9 cellular contexts compared by ENCODE assay signal in the genomic region with DNA sequence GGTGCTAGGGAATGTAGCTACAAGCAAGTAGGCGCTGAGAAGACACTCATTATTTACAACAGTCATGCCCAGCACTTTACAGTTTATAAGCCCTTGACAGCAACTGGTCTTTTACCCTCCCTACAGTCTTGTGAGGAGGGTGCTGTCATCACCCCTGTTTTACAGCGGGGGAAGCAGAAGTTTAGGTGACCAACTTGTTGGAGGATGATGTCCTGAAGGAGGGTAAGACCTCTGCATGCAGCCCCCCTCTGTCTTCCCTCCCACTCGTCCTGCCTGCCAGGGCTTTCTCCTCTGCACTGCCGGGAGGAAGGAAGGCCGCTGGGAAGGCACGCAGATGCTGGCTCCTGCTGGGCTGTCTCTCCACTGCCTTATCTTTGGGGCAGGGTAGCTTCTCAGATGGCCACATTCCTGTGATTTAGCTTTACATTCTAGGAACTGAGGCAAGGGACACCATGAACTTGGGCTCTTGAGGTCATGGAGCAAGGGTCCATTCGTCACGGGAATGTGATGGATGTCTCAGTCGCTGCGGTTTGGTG. TPM values are rescaled to one million over a fixed set of nuclear protein-coding genes. Genes with fewer than 3 reads are reported as not detected.
DNase-seq lines count a peak whose midpoint lies in the region; ATAC-seq, FAIRE-seq and TF ChIP-seq lines count a peak whose summit lies in the region.
"Had no signal": no experiment of that assay in that cellular context is flagged by ENCODE, and none has a peak within 500 bp of the region (broad histone marks: within the 10 kb centered on the region; RNA-seq: fewer than 3 reads in every experiment).

No MANE protein-coding gene starts in this region.

- H2AFZ ChIP-seq in astrocyte (ENCODE audit: low read depth, low read length), result peak overlapping the region; percentile 97

- H3K9me3 Mint-ChIP-seq in astrocyte (ENCODE audit: unreplicated experiment), result peaks cover 50% of the 10 kb centered on the region

- peaks cover 30% of the 10 kb centered on the region for H3K79me2 ChIP-seq in astrocyte (ENCODE audit: insufficient read depth, low read length)

- peaks cover 24% of the 10 kb centered on the region for H3K4me1 Mint-ChIP-seq in astrocyte (ENCODE audit: low read depth, unreplicated experiment)

- H3K4me3 ChIP-seq in astrocyte (ENCODE audit: insufficient read depth, low read depth, low read length) (peak overlapping the region; percentile 73), right atrium auricular region (peak overlapping the region; percentile 70 to 74), skeletal muscle cell (ENCODE audit: low read depth, low read length) (peak overlapping the region; percentile 65)

- peaks cover 38% of the 10 kb centered on the region for H3K9me3 ChIP-seq in astrocyte (ENCODE audit: insufficient read depth, low read depth, low read length)
- H3K9me3 ChIP-seq in right atrium auricular region, result peaks cover 0 to 36% of the 10 kb centered on the region in 2 donors

- H3K27me3 ChIP-seq in astrocyte (ENCODE audit: insufficient read depth, low read length) (no peaks in the 10 kb centered on the region), right atrium auricular region (no peaks in the 10 kb centered on the region)

- no peak for ATAC-seq in HG03139 (IDR thresholded peaks at IDR 0.05; ENCODE audit: unreplicated experiment)

- peaks cover 10% of the 10 kb centered on the region for H3K4me1 ChIP-seq in astrocyte (ENCODE audit: insufficient read depth, low read length)
- H3K4me1 ChIP-seq in right atrium auricular region, result peaks cover 0 to 34% of the 10 kb centered on the region in 2 donors

- no peak for FAIRE-seq in astrocyte (lab: Jason Lieb, UNC)

- DNase-seq in GM03348 (ENCODE audit: low spot score), result peak; percentile 57
- no peak for DNase-seq in astrocyte (ENCODE audit: low read depth)
- DNase-seq in right atrium auricular region (ENCODE audit: low spot score), result no peak
- DNase-seq in skeletal muscle cell (ENCODE audit: low read depth), result no peak
- no peak for DNase-seq in head of caudate nucleus
- DNase-seq in NCI-H187 (lab: John Stamatoyannopoulos, UW), result no peak
- no peak for DNase-seq in activated CD4-positive, CD25-positive, alpha-beta regulatory T cell (lab: John Stamatoyannopoulos, UW)
- DNase-seq: NCI-H748 treated with DMSO at 0.1 percent for 48 hours had no signal

- peak overlapping the region; percentile 77 for H3K27ac Mint-ChIP-seq in astrocyte (ENCODE audit: unreplicated experiment)

- peak overlapping the region; percentile 93 for H3K9ac ChIP-seq in astrocyte (ENCODE audit: low read length)

- peak overlapping the region; percentile 85 for H3K4me3 Mint-ChIP-seq in astrocyte (ENCODE audit: unreplicated experiment)

- no peak for TF ChIP-seq CTCF in astrocyte (IDR thresholded peaks at IDR 0.05; ENCODE audit: insufficient read depth, low read depth, low read length)
- no peak for TF ChIP-seq CTCF in right atrium auricular region (IDR thresholded peaks at IDR 0.05)

- H3K27me3 Mint-ChIP-seq in astrocyte (ENCODE audit: low read depth, unreplicated experiment), result peaks cover 4% of the 10 kb centered on the region

- H3K27ac ChIP-seq in astrocyte (ENCODE audit: low read depth, low read length) (peak overlapping the region; percentile 62), right atrium auricular region (peak overlapping the region; percentile 85 to 93)

- peak overlapping the region; percentile 98 for H3K4me2 ChIP-seq in astrocyte (ENCODE audit: low read length)

- intact Hi-C loops in head of caudate nucleus (cut with DNase I), result no loop called here

- H3K36me3 Mint-ChIP-seq in astrocyte (ENCODE audit: low read depth, unreplicated experiment), result peaks cover 29% of the 10 kb centered on the region

- peaks cover 4% of the 10 kb centered on the region for H4K20me1 ChIP-seq in astrocyte (ENCODE audit: insufficient read depth, low read length)

- no peaks in the 10 kb centered on the region for H3K36me3 ChIP-seq in astrocyte (ENCODE audit: insufficient read depth, low read length)
- H3K36me3 ChIP-seq in right atrium auricular region, result peaks cover 18% of the 10 kb centered on the region

RNA-seq across cellular contexts. Expression of a gene that starts 1.0 kb away (rescaled TPM):
- total RNA-seq in astrocyte, result 6.9 and 7.5 TPM in 2 replicates
- total RNA-seq in right atrium auricular region, result 10 to 100 TPM; 28.7 to 86.2 TPM

RNA-seq across cellular contexts. Expression of a gene that starts 43.3 kb away (rescaled TPM):
- total RNA-seq in astrocyte, result 0.43 TPM in 1 of 2 replicates, not detected in the other
- total RNA-seq in right atrium auricular region, result under 1 TPM in 1 of 2 donors, not detected in 1; 0.55 TPM
